31 cellular contexts compared by ENCODE assay signal in genomic region chr11:27965559-27965958, GRCh38.
"Had no signal": no experiment of that assay in that cellular context is flagged by ENCODE, and none has a peak within 500 bp of the region (broad histone marks: within the 10 kb centered on the region; RNA-seq: fewer than 3 reads in every experiment).

No MANE protein-coding gene starts in this region.

- H2AFZ ChIP-seq: PC-9 had no signal

- FAIRE-seq: RCC 7860 had no signal

- H3K27me3 Mint-ChIP-seq: activated CD4-positive, alpha-beta memory T cell treated with anti-CD3 and anti-CD28 coated beads, Interleukin-2, amount 10 ng/mL, durations not matched to agents 7 days and 5 days; T-helper 17 cell had no signal

- DNase-seq: activated CD4-positive, alpha-beta memory T cell treated with anti-CD3 and anti-CD28 coated beads, Interleukin-2, amount 10 ng/mL, durations not matched to agents 7 days and 5 days; activated CD4-positive, alpha-beta T cell treated with anti-CD3 and anti-CD28 coated beads for 1 hour; activated CD4-positive, alpha-beta T cell treated with anti-CD3 and anti-CD28 coated beads for 48 hours; activated CD4-positive, CD25-positive, alpha-beta regulatory T cell; activated effector memory CD4-positive, alpha-beta T cell treated with anti-CD3 and anti-CD28 coated beads, Interleukin-2, amount 50 U/mL, for 16 hours; activated naive CD4-positive, alpha-beta T cell; activated naive CD4-positive, alpha-beta T cell treated with anti-CD3 and anti-CD28 coated beads, Interleukin-2, amount 50 U/mL, for 16 hours; activated naive CD8-positive, alpha-beta T cell treated with anti-CD3 and anti-CD28 coated beads for 36 hours; activated T-cell treated with anti-CD3 and anti-CD28 coated beads, Interleukin-2, amount 50 U/mL, for 1 hour; activated T-cell treated with anti-CD3 and anti-CD28 coated beads, Interleukin-2, amount 50 U/mL, for 72 hours; amniotic stem cell; aorta; NCI-H1048; NCI-H1105 treated with DMSO at 0.1 percent for 48 hours; NCI-H1436; NCI-H1694; NCI-H1930; NCI-H2081 treated with DMSO at 0.1 percent for 48 hours; NCI-H345; NCI-H524 treated with DMSO at 0.1 percent for 48 hours; NK-92 treated with Interleukin-12 subunit alpha and Interleukin-12 subunit beta, amount 100 ng/mL, for 24 hours; PC-9; SIG-M5; T-cell; T-helper 17 cell had no signal

- H3K9me3 Mint-ChIP-seq: activated CD4-positive, alpha-beta memory T cell treated with anti-CD3 and anti-CD28 coated beads, Interleukin-2, amount 10 ng/mL, durations not matched to agents 7 days and 5 days; activated naive CD8-positive, alpha-beta T cell treated with anti-CD3 and anti-CD28 coated beads for 36 hours; activated T-helper 17 cell treated with anti-CD3 and anti-CD28 coated beads, Interleukin-2, amount 50 U/mL, for 72 hours; T-cell had no signal

- H3K4me3 Mint-ChIP-seq: activated CD4-positive, alpha-beta memory T cell treated with anti-CD3 and anti-CD28 coated beads, Interleukin-2, amount 10 ng/mL, durations not matched to agents 7 days and 5 days; activated naive CD8-positive, alpha-beta T cell treated with anti-CD3 and anti-CD28 coated beads for 36 hours; activated T-cell treated with anti-CD3 and anti-CD28 coated beads, Interleukin-2, amount 50 U/mL, for 72 hours; activated T-helper 17 cell treated with anti-CD3 and anti-CD28 coated beads, Interleukin-2, amount 50 U/mL, for 72 hours; T-cell; T-helper 17 cell had no signal

- ATAC-seq: activated T-cell treated with anti-CD3 and anti-CD28 coated beads, Interleukin-2, amount 50 U/mL, for 72 hours; activated T-helper 17 cell treated with anti-CD3 and anti-CD28 coated beads, Interleukin-2, amount 50 U/mL, for 72 hours; Right ventricle myocardium inferior; SK-N-SH treated with all-trans-retinoic acid at 6 μM for 48 hours; T-cell; T-helper 17 cell had no signal

- H3K4me1 Mint-ChIP-seq: activated CD4-positive, alpha-beta memory T cell treated with anti-CD3 and anti-CD28 coated beads, Interleukin-2, amount 10 ng/mL, durations not matched to agents 7 days and 5 days; activated naive CD8-positive, alpha-beta T cell treated with anti-CD3 and anti-CD28 coated beads for 36 hours; activated T-helper 17 cell treated with anti-CD3 and anti-CD28 coated beads, Interleukin-2, amount 50 U/mL, for 72 hours; T-cell; T-helper 17 cell had no signal

- H3K36me3 Mint-ChIP-seq: activated naive CD8-positive, alpha-beta T cell treated with anti-CD3 and anti-CD28 coated beads for 36 hours; T-cell had no signal

- H3K27ac ChIP-seq: PC-9, RWPE1, VCaP had no signal

- H3K27ac Mint-ChIP-seq: activated CD4-positive, alpha-beta memory T cell treated with anti-CD3 and anti-CD28 coated beads, Interleukin-2, amount 10 ng/mL, durations not matched to agents 7 days and 5 days; activated naive CD8-positive, alpha-beta T cell treated with anti-CD3 and anti-CD28 coated beads for 36 hours; activated T-cell treated with anti-CD3 and anti-CD28 coated beads, Interleukin-2, amount 50 U/mL, for 72 hours; activated T-helper 17 cell treated with anti-CD3 and anti-CD28 coated beads, Interleukin-2, amount 50 U/mL, for 72 hours; T-cell; T-helper 17 cell had no signal

- H3K4me2 ChIP-seq: PC-9 had no signal

- H3K4me3 ChIP-seq: PC-9 had no signal
